22 cellular contexts compared by ENCODE assay signal in genomic region chr18:62211323-62211828, GRCh38.
"Had no signal": no experiment of that assay in that cellular context is flagged by ENCODE, and none has a peak within 500 bp of the region (broad histone marks: within the 10 kb centered on the region; RNA-seq: fewer than 3 reads in every experiment).

No MANE protein-coding gene starts in this region.

- H3K9me3 ChIP-seq: MG63, SJSA1 had no signal

- H3K27me3 ChIP-seq: MG63, SJSA1 had no signal

- DNase-seq: KBM-7, MG63, NCI-H1092, NCI-H1105 treated with DMSO at 0.1 percent for 48 hours, NCI-H1417 treated with DMSO at 0.1 percent for 48 hours, NCI-H146, NCI-H1694 treated with DMSO at 0.1 percent for 48 hours, NCI-H1930, NCI-H2081, NCI-H2107, NCI-H2227 treated with DMSO at 0.1 percent for 48 hours, NCI-H524 treated with DMSO at 0.1 percent for 48 hours, NCI-H69, NCI-H774, Right ventricle myocardium superior, RPMI8226, SIG-M5 had no signal

- H3K4me1 ChIP-seq: SJSA1 had no signal

- H3K27ac ChIP-seq: HL-60, SJSA1, SK-N-MC had no signal

- FAIRE-seq: HTR-8/SVneo, RCC 7860 had no signal

- H3K4me3 ChIP-seq: MG63, SJSA1, SK-N-MC had no signal
